ENCODE assay signal across 9 cellular contexts in genomic region chr17:48596735-48597491, GRCh38. TPM values are rescaled to one million over a fixed set of nuclear protein-coding genes. Genes with fewer than 3 reads are reported as not detected.
DNase-seq lines count a peak whose midpoint lies in the region; ATAC-seq and TF ChIP-seq lines count a peak whose summit lies in the region.
"Had no signal": no experiment of that assay in that cellular context is flagged by ENCODE, and none has a peak within 500 bp of the region (broad histone marks: within the 10 kb centered on the region; RNA-seq: fewer than 3 reads in every experiment).

No MANE protein-coding gene starts in this region.

- peaks cover 9% of the 10 kb centered on the region for H3K4me1 Mint-ChIP-seq in progenitor cell of endocrine pancreas (ENCODE audit: low read depth)

- DNase-seq in NT2/D1 (ENCODE audit: low read depth, low spot score): no peak
- DNase-seq in progenitor cell of endocrine pancreas (ENCODE audit: low spot score, unreplicated experiment): no peak
- no peak for DNase-seq in activated CD4-positive, CD25-positive, alpha-beta regulatory T cell treated with anti-CD3 and anti-CD28 coated beads, Interleukin-2, amount 50 U/mL, for 72 hours
- DNase-seq in NCI-H446 (lab: John Stamatoyannopoulos, UW): no peak

- H3K9me3 Mint-ChIP-seq in progenitor cell of endocrine pancreas (ENCODE audit: low read depth): no peaks in the 10 kb centered on the region

- H3K27ac ChIP-seq in esophagus (ENCODE audit: low read depth in 2 of 2, low read length in 1 of 2): no peak overlapping the region
- H3K27ac ChIP-seq: HL-60 had no signal

- H3K36me3 ChIP-seq in ES-I3 (ENCODE audit: insufficient read depth, low read length) (no peaks in the 10 kb centered on the region), NT2/D1 (ENCODE audit: insufficient read depth, insufficient read length, low read length) (no peaks in the 10 kb centered on the region), esophagus (ENCODE audit: control insufficient read depth in 2 of 2, insufficient read depth in 2 of 2, low read length in 1 of 2) (no peaks in the 10 kb centered on the region)

- H3K27me3 Mint-ChIP-seq in progenitor cell of endocrine pancreas: peaks cover 99% of the 10 kb centered on the region

- H3K9me3 ChIP-seq in ES-I3 (ENCODE audit: control insufficient read depth, insufficient read depth, low read length) (no peaks in the 10 kb centered on the region), NT2/D1 (ENCODE audit: insufficient read depth, low read length) (no peaks in the 10 kb centered on the region), esophagus (ENCODE audit: control insufficient read depth in 2 of 2, insufficient read depth in 1 of 2, low read depth in 1 of 2, low read length in 1 of 2) (no peaks in the 10 kb centered on the region)

- peak overlapping the region; percentile 1 for H3K27ac Mint-ChIP-seq in progenitor cell of endocrine pancreas

- ATAC-seq in HG03378 (IDR thresholded peaks at IDR 0.05; ENCODE audit: unreplicated experiment) (no peak), HG03196 (IDR thresholded peaks at IDR 0.05; ENCODE audit: unreplicated experiment) (no peak)

- H3K4me3 ChIP-seq in NT2/D1 (ENCODE audit: insufficient read length, low read depth): peak overlapping the region; percentile 31
- H3K4me3 ChIP-seq in esophagus (ENCODE audit: low read depth in 1 of 2, low read length in 2 of 2): peak overlapping the region; percentile 36 to 42

- WGBS in esophagus, 2 donors: 16 to 24% methylated on average over 25 to 26 of the region's 26 CpGs

- peak overlapping the region; percentile 62 for H3K4me3 Mint-ChIP-seq in progenitor cell of endocrine pancreas (ENCODE audit: low read depth)

- no peaks in the 10 kb centered on the region for H3K36me3 Mint-ChIP-seq in progenitor cell of endocrine pancreas (ENCODE audit: insufficient read depth)

- no peak for TF ChIP-seq CTCF in progenitor cell of endocrine pancreas (IDR thresholded peaks at IDR 0.05; ENCODE audit: unreplicated experiment)

- H3K9ac ChIP-seq in ES-I3 (ENCODE audit: low read depth, low read length) (peak overlapping the region; percentile 24; the same call in 1 of the 2 replicates), NT2/D1 (ENCODE audit: insufficient read length, low read depth) (no peak overlapping the region)

- H3K4me1 ChIP-seq in ES-I3 (ENCODE audit: insufficient read depth, low read length) (peaks cover 18% of the 10 kb centered on the region), NT2/D1 (ENCODE audit: insufficient read depth, insufficient read length) (peaks cover 12% of the 10 kb centered on the region), esophagus (ENCODE audit: control insufficient read depth in 2 of 2, insufficient read depth in 2 of 2, low read length in 1 of 2) (peaks cover 0 to 14% of the 10 kb centered on the region in 2 donors)

- H3K27me3 ChIP-seq in NT2/D1 (ENCODE audit: insufficient read depth, insufficient read length) (peaks cover 100% of the 10 kb centered on the region), esophagus (ENCODE audit: control insufficient read depth in 1 of 2, insufficient read depth in 2 of 2, low read length in 2 of 2) (peaks cover 0 to 24% of the 10 kb centered on the region in 2 donors)

RNA-seq across cellular contexts. Expression of gene HOXB5, which starts 3.3 kb away (rescaled TPM):
- under 1 TPM; 0.09 to 0.10 TPM for polyA plus RNA-seq in esophagus
- total RNA-seq in progenitor cell of endocrine pancreas: 2.1 and 5.6 TPM in 2 replicates

RNA-seq across cellular contexts. Expression of gene HOXB3, which starts 6.9 kb away (rescaled TPM):
- 10 to 100 TPM in 1 of 2 donors, 1 to 10 TPM in 1; 6.3 to 12.7 TPM for polyA plus RNA-seq in esophagus
- 19.4 and 32.1 TPM in 2 replicates for total RNA-seq in progenitor cell of endocrine pancreas

RNA-seq across cellular contexts. Expression of gene HOXB6, which starts 7.9 kb away (rescaled TPM):
- polyA plus RNA-seq in esophagus: under 1 TPM; 0.29 to 0.31 TPM
- total RNA-seq in progenitor cell of endocrine pancreas: 0.96 and 3.1 TPM in 2 replicates

RNA-seq across cellular contexts. Expression of gene HOXB7, which starts 13.9 kb away (rescaled TPM):
- polyA plus RNA-seq in esophagus: under 1 TPM; 0.27 to 0.39 TPM
- total RNA-seq in progenitor cell of endocrine pancreas: 0.55 and 1.5 TPM in 2 replicates

RNA-seq across cellular contexts. Expression of gene HOXB8, which starts 18.2 kb away (rescaled TPM):
- not detected for polyA plus RNA-seq in esophagus
- 1.1 and 3.7 TPM in 2 replicates for total RNA-seq in progenitor cell of endocrine pancreas
